ENCODE assay signal across 13 cellular contexts in the genomic region with DNA sequence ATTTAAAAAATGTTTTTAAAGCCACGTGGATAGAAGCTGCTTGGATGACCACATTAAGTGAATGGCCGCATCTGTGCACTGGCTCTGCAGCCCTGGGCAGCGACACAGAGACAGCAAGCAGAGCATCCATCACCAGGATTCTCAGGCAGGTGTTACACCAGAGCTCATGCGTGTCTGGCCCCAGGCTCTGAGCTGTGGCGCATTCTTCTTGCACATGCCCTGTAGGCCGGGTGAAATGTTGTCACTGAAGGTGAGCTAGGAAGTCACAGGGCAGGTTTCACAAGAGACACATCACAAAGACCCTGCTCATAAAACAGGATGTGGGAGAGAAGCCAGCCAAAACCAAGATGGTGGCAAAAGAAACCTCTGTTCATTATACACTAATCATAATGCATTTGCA. TPM values are rescaled to one million over a fixed set of nuclear protein-coding genes. Genes with fewer than 3 reads are reported as not detected.
"Had no signal": no experiment of that assay in that cellular context is flagged by ENCODE, and none has a peak within 500 bp of the region (broad histone marks: within the 10 kb centered on the region; RNA-seq: fewer than 3 reads in every experiment).

No MANE protein-coding gene starts in this region.

- ATAC-seq: activated CD4-positive, CD25-positive, alpha-beta regulatory T cell treated with anti-CD3 and anti-CD28 coated beads, Interleukin-2, amount 50 U/mL, for 24 hours; activated T-helper 17 cell treated with anti-CD3 and anti-CD28 coated beads, Interleukin-2, amount 50 U/mL, for 72 hours; gastroesophageal sphincter; heart right ventricle; stimulated activated effector memory CD8-positive, alpha-beta T cell treated with anti-CD3 and anti-CD28 coated beads, Interleukin-12 subunit alpha, Interleukin-12 subunit beta, amount 100 ng/mL, for 72 hours had no signal

- H3K27ac ChIP-seq: gastroesophageal sphincter, heart right ventricle, neural progenitor cell, ovary, thyroid gland, vagina had no signal

- H3K36me3 ChIP-seq: gastroesophageal sphincter, heart right ventricle, neural progenitor cell, ovary, thyroid gland, vagina had no signal

- H3K4me3 ChIP-seq: gastroesophageal sphincter, heart right ventricle, neural progenitor cell, ovary, thyroid gland, vagina had no signal

- H3K27me3 ChIP-seq: ovary, thyroid gland, vagina had no signal

- H3K4me1 ChIP-seq: neural progenitor cell had no signal

- H3K9me3 ChIP-seq: gastroesophageal sphincter, ovary, thyroid gland, vagina had no signal

- DNase-seq: activated naive CD4-positive, alpha-beta T cell treated with anti-CD3 and anti-CD28 coated beads for 36 hours; heart right ventricle; mammary epithelial cell; naive B cell; stimulated activated CD4-positive, alpha-beta T cell treated with anti-CD3 and anti-CD28 coated beads, Interleukin-1b, Interleukin-23, amount 100 ng/mL, for 48 hours; thyroid gland had no signal

RNA-seq across cellular contexts. Expression of a gene that starts 8.4 kb away (rescaled TPM):
- total RNA-seq: activated T-helper 17 cell treated with anti-CD3 and anti-CD28 coated beads, Interleukin-2, amount 50 U/mL, for 72 hours had no signal
